In the genomic region with DNA sequence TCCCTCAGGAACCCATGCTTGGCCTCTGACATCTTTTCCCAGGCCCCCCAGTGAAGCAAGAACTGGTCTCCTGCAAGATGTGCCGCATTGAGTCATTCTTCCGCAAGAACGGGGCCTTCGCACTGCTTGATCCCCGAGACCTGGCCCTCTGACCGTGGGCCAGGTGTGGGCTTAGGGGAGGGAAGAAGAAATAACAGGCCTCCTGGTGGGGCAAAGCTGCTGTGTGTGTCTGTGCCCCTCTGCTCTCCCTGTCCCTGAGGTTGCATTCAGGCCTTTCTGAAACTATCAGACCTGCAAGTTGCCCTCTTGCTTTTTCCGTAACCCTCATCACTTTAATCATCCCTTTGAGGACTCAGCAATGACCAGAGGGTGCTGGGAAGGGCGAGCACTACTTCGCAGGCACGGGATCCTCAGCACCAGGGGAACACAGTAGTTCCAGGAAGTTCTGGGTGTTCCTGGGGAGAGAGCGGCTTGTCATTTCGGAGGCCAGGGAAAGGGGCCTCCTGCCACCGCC, we compare ENCODE assay signal across 8 cellular contexts. TPM values are rescaled to one million over a fixed set of nuclear protein-coding genes. Genes with fewer than 3 reads are reported as not detected.
A peak's percentile ranks its signal among the peaks of the same experiment; 100 is the strongest.
DNase-seq lines count a peak whose midpoint lies in the region; ATAC-seq, FAIRE-seq and TF ChIP-seq lines count a peak whose summit lies in the region.

No MANE protein-coding gene starts in this region.

- H3K36me3 ChIP-seq in body of pancreas (replicated peaks in 1 of 2; ENCODE audit: insufficient read depth in 1 of 2, low read depth in 2 of 2), result no peaks in the 10 kb centered on the region
- H3K36me3 ChIP-seq in lower lobe of right lung, result peaks cover 18% of the 10 kb centered on the region
- H3K36me3 ChIP-seq in transverse colon, result peaks cover 0 to 5% (median 0%) of the 10 kb centered on the region in 4 donors

- H3K27ac Mint-ChIP-seq in activated CD8-positive, alpha-beta memory T cell treated with anti-CD3 and anti-CD28 coated beads, Interleukin-2, amount 10 ng/mL, durations not matched to agents 7 days and 5 days, result no peak overlapping the region

- no peaks in the 10 kb centered on the region for H3K9me3 Mint-ChIP-seq in activated CD8-positive, alpha-beta memory T cell treated with anti-CD3 and anti-CD28 coated beads, Interleukin-2, amount 10 ng/mL, durations not matched to agents 7 days and 5 days (ENCODE audit: low read depth)

- no peak for TF ChIP-seq CTCF in body of pancreas (IDR thresholded peaks at IDR 0.05)
- no peak for TF ChIP-seq CTCF in lower lobe of right lung (IDR thresholded peaks at IDR 0.05)
- TF ChIP-seq CTCF in transverse colon (IDR thresholded peaks at IDR 0.05), result peak in 1 of 5 experiments; percentile 1

- peak overlapping the region in 1 of 4 donors; percentile 51 for H3K27ac ChIP-seq in body of pancreas
- no peak overlapping the region for H3K27ac ChIP-seq in lower lobe of right lung
- H3K27ac ChIP-seq in transverse colon, result peak overlapping the region; percentile 49 to 82 (median 64)

- H3K4me1 ChIP-seq in body of pancreas (peaks cover 27% of the 10 kb centered on the region), lower lobe of right lung (peaks cover 31% of the 10 kb centered on the region), transverse colon (peaks cover 8 to 28% (median 23%) of the 10 kb centered on the region in 4 donors)

- DNase-seq in activated CD8-positive, alpha-beta memory T cell treated with anti-CD3 and anti-CD28 coated beads, Interleukin-2, amount 10 ng/mL, durations not matched to agents 7 days and 5 days, result no peak
- DNase-seq in activated CD8-positive, alpha-beta memory T cell treated with anti-CD3 and anti-CD28 coated beads, Interleukin-2, amount 50 U/mL, for 48 hours, result no peak
- DNase-seq in body of pancreas (no peak), lower lobe of right lung (no peak), transverse colon (no peak), NCI-H187 treated with DMSO at 0.1 percent for 48 hours (lab: John Stamatoyannopoulos, UW) (no peak), NCI-H187 (lab: John Stamatoyannopoulos, UW) (no peak), frontal cortex (ENCODE audit: low spot score in 2 of 2) (no peak)

- TF ChIP-seq EP300 in transverse colon (IDR thresholded peaks at IDR 0.05; ENCODE audit: low read depth), result no peak

- intact Hi-C loops in body of pancreas (cut with DNase I), result no loop called here
- intact Hi-C loops in lower lobe of right lung (cut with DNase I), result no loop called here
- intact Hi-C loops in transverse colon (cut with DNase I; ENCODE audit: low total_unique reads), result no loop called here

- FAIRE-seq in frontal cortex (lab: Jason Lieb, UNC), result no peak

- peaks cover 25% of the 10 kb centered on the region for H3K27me3 Mint-ChIP-seq in activated CD8-positive, alpha-beta memory T cell treated with anti-CD3 and anti-CD28 coated beads, Interleukin-2, amount 10 ng/mL, durations not matched to agents 7 days and 5 days

- H3K4me1 Mint-ChIP-seq in activated CD8-positive, alpha-beta memory T cell treated with anti-CD3 and anti-CD28 coated beads, Interleukin-2, amount 10 ng/mL, durations not matched to agents 7 days and 5 days, result peaks cover 9% of the 10 kb centered on the region

- H3K36me3 Mint-ChIP-seq in activated CD8-positive, alpha-beta memory T cell treated with anti-CD3 and anti-CD28 coated beads, Interleukin-2, amount 10 ng/mL, durations not matched to agents 7 days and 5 days, result peaks cover 3% of the 10 kb centered on the region

- WGBS in body of pancreas, 2 donors, result 34 to 76% methylated on average over 7 to 13 of the region's 13 CpGs
- WGBS in transverse colon (ENCODE audit: low coverage in 1 of 2), 2 donors, result 36% methylated on average over 11 of the region's 13 CpGs; no CpG with 5 or more reads in 1 of the 2 donors

- no peak for ATAC-seq in activated CD8-positive, alpha-beta memory T cell treated with anti-CD3 and anti-CD28 coated beads, Interleukin-2, amount 10 ng/mL, durations not matched to agents 7 days and 5 days
- peak; percentile 30 for ATAC-seq in body of pancreas
- peak; percentile 13 to 23 for ATAC-seq in lower lobe of right lung

- in situ Hi-C loops in transverse colon (cut with MboI; ENCODE audit: low pct_ligation_motif_present in 1 of 4, low pct_unique_long_range_greater_than_20kb in 1 of 4, low sequenced_read_pairs in 3 of 4), result loop anchor here in 2 of 4 donors (25.0 kb wide), 2 partner anchors 94 to 256 kb away; no protein-coding TSS in a partner anchor

- H3K4me3 ChIP-seq in body of pancreas (peak overlapping the region; percentile 48 to 52), lower lobe of right lung (peak overlapping the region; percentile 64), transverse colon (peak overlapping the region; percentile 45 to 78 (median 64))

- TF ChIP-seq POLR2A in body of pancreas (IDR thresholded peaks at IDR 0.05), result no peak
- no peak for TF ChIP-seq POLR2A in transverse colon (IDR thresholded peaks at IDR 0.05)

- H3K4me3 Mint-ChIP-seq in activated CD8-positive, alpha-beta memory T cell treated with anti-CD3 and anti-CD28 coated beads, Interleukin-2, amount 10 ng/mL, durations not matched to agents 7 days and 5 days, result peak overlapping the region; percentile 43

- H3K9me3 ChIP-seq in body of pancreas, result no peaks in the 10 kb centered on the region
- no peaks in the 10 kb centered on the region for H3K9me3 ChIP-seq in lower lobe of right lung
- no peaks in the 10 kb centered on the region for H3K9me3 ChIP-seq in transverse colon

- CTCF ChIA-PET in activated CD8-positive, alpha-beta memory T cell treated with anti-CD3 and anti-CD28 coated beads, Interleukin-2, amount 10 ng/mL, durations not matched to agents 7 days and 5 days (lab: Charles Lee), result interaction anchor here (0.6 to 7.0 kb wide), 4 partner anchors 9 to 367 kb away, joined by 3 to 65 read pairs (median 4); no protein-coding TSS in a partner anchor

- no peaks in the 10 kb centered on the region for H3K27me3 ChIP-seq in body of pancreas
- peaks cover 11% of the 10 kb centered on the region for H3K27me3 ChIP-seq in lower lobe of right lung (ENCODE audit: low read depth)
- no peaks in the 10 kb centered on the region for H3K27me3 ChIP-seq in transverse colon

RNA-seq across cellular contexts. Expression of gene ATP6V1F, which starts 6.0 kb away (rescaled TPM):
- 100 to 1,000 TPM; 127 to 158 TPM for total RNA-seq in activated CD8-positive, alpha-beta memory T cell treated with anti-CD3 and anti-CD28 coated beads, Interleukin-2, amount 10 ng/mL, durations not matched to agents 7 days and 5 days
- 10 to 100 TPM; 36.3 to 45.8 TPM for total RNA-seq in body of pancreas
- total RNA-seq in lower lobe of right lung, result 208 TPM
- total RNA-seq in transverse colon, result 100 to 1,000 TPM in 1 of 4 donors, 10 to 100 TPM in 3; 25.5 to 128 (median 63.2) TPM
- 74.6 TPM for total RNA-seq in frontal cortex

RNA-seq across cellular contexts. Expression of gene FLNC, which starts 38.5 kb away (rescaled TPM):
- not detected for total RNA-seq in activated CD8-positive, alpha-beta memory T cell treated with anti-CD3 and anti-CD28 coated beads, Interleukin-2, amount 10 ng/mL, durations not matched to agents 7 days and 5 days
- 1 to 10 TPM; 1.8 to 4.0 TPM for total RNA-seq in body of pancreas
- 11.7 TPM for total RNA-seq in lower lobe of right lung
- total RNA-seq in transverse colon, result 100 to 1,000 TPM in 1 of 4 donors, 10 to 100 TPM in 3; 21.3 to 234 (median 57.9) TPM
- 2.4 TPM for total RNA-seq in frontal cortex

RNA-seq across cellular contexts. Expression of gene KCP, which starts 41.8 kb away (rescaled TPM):
- total RNA-seq in activated CD8-positive, alpha-beta memory T cell treated with anti-CD3 and anti-CD28 coated beads, Interleukin-2, amount 10 ng/mL, durations not matched to agents 7 days and 5 days, result under 1 TPM; 0.20 to 0.52 TPM
- under 1 TPM in 1 of 2 donors, not detected in 1; 0.33 TPM for total RNA-seq in body of pancreas
- total RNA-seq in lower lobe of right lung, result 1.3 TPM
- total RNA-seq in transverse colon, result under 1 TPM in 3 of 4 donors, not detected in 1; 0.32 to 0.75 (median 0.68) TPM
- 0.41 TPM for total RNA-seq in frontal cortex
